ENCODE assay signal across 9 cellular contexts in genomic region chr6:89194559-89194958, GRCh38. TPM values are rescaled to one million over a fixed set of nuclear protein-coding genes. Genes with fewer than 3 reads are reported as not detected.
"Had no signal": no experiment of that assay in that cellular context is flagged by ENCODE, and none has a peak within 500 bp of the region (broad histone marks: within the 10 kb centered on the region; RNA-seq: fewer than 3 reads in every experiment).

No MANE protein-coding gene starts in this region.

- H3K4me3 ChIP-seq: GM12878 had no signal

- FAIRE-seq: G401.6, GM12878, GM12891, GM12892, GM18507, GM19239 had no signal

- ATAC-seq: GM12878 had no signal

- DNase-seq: GDM1, GF-D8 had no signal

RNA-seq across cellular contexts. Expression of gene GABRR1, which starts 22.6 kb away (rescaled TPM):
- total RNA-seq: G401, GM12878 had no signal
- polyA plus RNA-seq: GM12878 had no signal
